Comparison of ENCODE assay signal across 8 cellular contexts in genomic region chr19:33064117-33064777, GRCh38. TPM values are rescaled to one million over a fixed set of nuclear protein-coding genes. Genes with fewer than 3 reads are reported as not detected.
DNase-seq lines count a peak whose midpoint lies in the region; ATAC-seq and TF ChIP-seq lines count a peak whose summit lies in the region.

No MANE protein-coding gene starts in this region.

- H3K27me3 Mint-ChIP-seq in nephron (ENCODE audit: low read depth) = peaks cover 48% of the 10 kb centered on the region

- no peak overlapping the region for H3K27ac Mint-ChIP-seq in nephron

- H3K4me3 ChIP-seq in AG04450 (ENCODE audit: low read depth, low read length) (peak overlapping the region; percentile 61), epithelial cell of esophagus (ENCODE audit: low read length) (peak overlapping the region; percentile 73)

- ATAC-seq in GM19023 (IDR thresholded peaks at IDR 0.05; ENCODE audit: unreplicated experiment) (peak; percentile 47), HG03460 (IDR thresholded peaks at IDR 0.05; ENCODE audit: unreplicated experiment) (peak; percentile 51)

- no peak for DNase-seq in AG04450 (ENCODE audit: low read depth, low spot score)
- DNase-seq in activated CD4-positive, alpha-beta T cell treated with anti-CD3 and anti-CD28 coated beads for 4 hours = peak; percentile 6 to 8
- no peak for DNase-seq in epithelial cell of esophagus (ENCODE audit: low read depth)
- no peak for DNase-seq in OCI-M2 (lab: John Stamatoyannopoulos, UW; ENCODE audit: unreplicated experiment)
- no peak for DNase-seq in NCI-H1048 (lab: John Stamatoyannopoulos, UW)

- TF ChIP-seq CTCF in AG04450 (IDR thresholded peaks at IDR 0.05; ENCODE audit: low read depth, low read length) (0 out of 2 replicates have a peak, but pooled peaks have one; percentile 8), epithelial cell of esophagus (IDR thresholded peaks at IDR 0.05; ENCODE audit: insufficient read depth, low read depth, low read length, missing control alignments) (no peak), nephron (IDR thresholded peaks at IDR 0.05; ENCODE audit: unreplicated experiment in 3 of 3) (no peak)

- POLR2A ChIA-PET in AG04450 (lab: Yijun Ruan, JAX) = interaction anchor here (1.0 kb wide), 1 partner anchor 14 kb away, joined by 8 read pairs; no protein-coding TSS in a partner anchor

- peaks cover 12% of the 10 kb centered on the region for H3K27me3 ChIP-seq in AG04450 (ENCODE audit: control insufficient read depth, insufficient read depth, low read length)

- H3K9me3 Mint-ChIP-seq in nephron = no peaks in the 10 kb centered on the region

- CTCF ChIA-PET in AG04450 (lab: Charles Lee) = interaction anchor here (0.6 kb wide), 1 partner anchor 840 kb away, joined by 3 read pairs; no protein-coding TSS in a partner anchor

- H3K4me3 Mint-ChIP-seq in nephron = peak overlapping the region; percentile 82 to 83 (median 83)

- H3K27ac ChIP-seq in AG04450 (ENCODE audit: low read depth, low read length) = no peak overlapping the region

- H3K9me3 ChIP-seq in AG04450 (ENCODE audit: control insufficient read depth, insufficient read depth, low read length) = no peaks in the 10 kb centered on the region; the same call in 1 of the 2 replicates

- no peaks in the 10 kb centered on the region for H3K36me3 Mint-ChIP-seq in nephron (ENCODE audit: low read depth)

- H3K4me1 Mint-ChIP-seq in nephron = peaks cover 4% of the 10 kb centered on the region

RNA-seq across cellular contexts. Expression of gene RHPN2, which starts 0.4 kb away (rescaled TPM):
- 4.8 and 5.3 TPM in 2 replicates for polyA plus RNA-seq in AG04450 (2011; rRNA removed)
- 5.5 and 7.6 TPM in 2 replicates for polyA minus RNA-seq in AG04450 (2011; rRNA and poly(A)+ RNA removed)

RNA-seq across cellular contexts. Expression of gene GPATCH1, which starts 16.7 kb away (rescaled TPM):
- polyA plus RNA-seq in AG04450 (2011; rRNA removed) = 7.0 and 7.9 TPM in 2 replicates
- polyA minus RNA-seq in AG04450 (2011; rRNA and poly(A)+ RNA removed) = 15.2 and 17.5 TPM in 2 replicates

Comparison
In these comparisons a context has a peak if more than half of its experiments do, and no peak if none do; other contexts are left out.
1. DNase-seq: peak in activated CD4-positive, alpha-beta T cell treated with anti-CD3 and anti-CD28 coated beads for 4 hours (2 of 2); none in AG04450 (single experiment), epithelial cell of esophagus (single experiment), OCI-M2 (single experiment) and NCI-H1048 (single experiment).